29 cellular contexts compared by ENCODE assay signal in the genomic region with DNA sequence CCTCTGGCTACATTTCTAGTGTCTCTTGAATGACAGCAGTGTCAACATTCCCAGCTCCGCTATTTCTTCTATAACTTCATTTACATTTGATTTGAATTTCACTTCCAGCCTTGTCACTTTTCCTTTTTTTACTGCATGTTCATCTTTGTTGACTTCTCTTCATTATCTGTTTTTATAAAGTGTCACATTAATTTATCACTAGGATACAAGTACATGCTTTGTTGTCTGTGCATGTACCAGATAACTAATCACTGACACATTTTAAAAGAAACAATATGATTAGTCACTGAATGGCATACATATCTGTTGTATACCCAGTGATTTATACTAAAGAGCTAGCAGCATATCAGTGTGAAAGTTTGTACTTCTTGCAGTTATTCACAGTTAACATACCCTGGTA. TPM values are rescaled to one million over a fixed set of nuclear protein-coding genes. Genes with fewer than 3 reads are reported as not detected.
"Had no signal": no experiment of that assay in that cellular context is flagged by ENCODE, and none has a peak within 500 bp of the region (broad histone marks: within the 10 kb centered on the region; RNA-seq: fewer than 3 reads in every experiment).

No MANE protein-coding gene starts in this region.

- ATAC-seq: left cardiac atrium; lower lobe of right lung; natural killer cell; stimulated activated naive B cell treated with anti-CD40 and anti-IgM and Interleukin-4, amounts not matched to agents 10 μg/mL and 1 μg/mL and 100 μg/mL, for 72 hours had no signal

- H2AFZ ChIP-seq: hepatocyte, neural progenitor cell had no signal

- DNase-seq: effector CD4-positive, alpha-beta T cell; endodermal cell; esophagus squamous epithelium; foreskin fibroblast; head of caudate nucleus; kidney; left cardiac atrium; left ventricle myocardium inferior; lower lobe of right lung; natural killer cell; nucleus accumbens; ovary; sigmoid colon; stimulated activated CD4-positive, alpha-beta T cell treated with anti-CD3 and anti-CD28 coated beads, Interleukin-2, amount 100 ng/mL, for 24 hours; stimulated activated CD4-positive, alpha-beta T cell treated with anti-CD3 and anti-CD28 coated beads, Interleukin-4, amount 100 ng/mL, for 4 hours; stimulated activated naive B cell treated with anti-CD40 and anti-IgM and Interleukin-4, amounts not matched to agents 10 μg/mL and 1 μg/mL and 100 μg/mL, for 72 hours; stomach; substantia nigra; trophoblast cell had no signal

- H3K79me2 ChIP-seq: hepatocyte had no signal

- H3K4me2 ChIP-seq: hepatocyte, neural progenitor cell had no signal

- H3K9me3 ChIP-seq: esophagus squamous epithelium, left ventricle myocardium inferior, lower lobe of right lung, ovary, right atrium auricular region, sigmoid colon, stomach, thoracic aorta had no signal

- H3K36me3 ChIP-seq: neural progenitor cell, ovary, right atrium auricular region, thoracic aorta had no signal

- H3K27me3 ChIP-seq: esophagus squamous epithelium, hepatocyte, neural progenitor cell, ovary, right atrium auricular region, sigmoid colon, stomach had no signal

- H3K27ac ChIP-seq: coronary artery, epithelial cell of prostate, esophagus squamous epithelium, hepatocyte, left ventricle myocardium inferior, lower lobe of right lung, neural progenitor cell, ovary, right atrium auricular region, sigmoid colon, skin epidermis, stomach, thoracic aorta had no signal

- H3K4me1 ChIP-seq: esophagus squamous epithelium, left ventricle myocardium inferior, lower lobe of right lung, right atrium auricular region, sigmoid colon, stomach had no signal

- H3K9ac ChIP-seq: neural progenitor cell had no signal

- H3K4me3 ChIP-seq: coronary artery, esophagus squamous epithelium, hepatocyte, left ventricle myocardium inferior, lower lobe of right lung, neural progenitor cell, ovary, right atrium auricular region, sigmoid colon, skin epidermis, stomach, thoracic aorta had no signal

- FAIRE-seq: kidney had no signal

RNA-seq across cellular contexts. Expression of a gene that starts 35.9 kb away (rescaled TPM):
- total RNA-seq: esophagus squamous epithelium, hepatocyte, mesothelial cell of epicardium, mucosa of gallbladder, right atrium auricular region, urinary bladder had no signal
